ENCODE assay signal across 11 cellular contexts in genomic region chr1:78855258-78855657, GRCh38.
DNase-seq lines count a peak whose midpoint lies in the region; ATAC-seq, FAIRE-seq and TF ChIP-seq lines count a peak whose summit lies in the region.
"Had no signal": no experiment of that assay in that cellular context is flagged by ENCODE, and none has a peak within 500 bp of the region (broad histone marks: within the 10 kb centered on the region; RNA-seq: fewer than 3 reads in every experiment).

No MANE protein-coding gene starts in this region.

- no peak for FAIRE-seq in HepG2 (lab: Jason Lieb, UNC)

- no peaks in the 10 kb centered on the region for H3K4me1 ChIP-seq in HepG2 (ENCODE audit: insufficient read depth, low read length)
- H3K4me1 ChIP-seq: right atrium auricular region had no signal

- no peak overlapping the region for H3K4me2 ChIP-seq in HepG2 (ENCODE audit: low read depth, low read length)

- no peak overlapping the region for H2AFZ ChIP-seq in HepG2 (ENCODE audit: low read length)

- no TSS peak for BruUV-seq in HepG2 (replicated peaks; lab: Mats Ljungman, UMichigan)

- ATAC-seq in GM18499 (IDR thresholded peaks at IDR 0.05; ENCODE audit: insufficient read depth, unreplicated experiment) (peak; percentile 98), GM19452 (IDR thresholded peaks at IDR 0.05; ENCODE audit: unreplicated experiment) (peak; percentile 96), HG02852 (IDR thresholded peaks at IDR 0.05; ENCODE audit: unreplicated experiment) (peak; percentile 96), HG03520 (IDR thresholded peaks at IDR 0.05; ENCODE audit: unreplicated experiment) (peak; percentile 95), HepG2 (no peak)

- DNase-seq in AML-193 (lab: John Stamatoyannopoulos, UW) (no peak), COR-L47 (lab: John Stamatoyannopoulos, UW) (no peak), NCI-H526 treated with DMSO at 0.1 percent for 48 hours (lab: John Stamatoyannopoulos, UW) (no peak), HepG2 (ENCODE audit: low spot score) (no peak)
- DNase-seq: effector CD4-positive, alpha-beta T cell; NCI-H1417 had no signal

- no peak overlapping the region for H3K4me3 ChIP-seq in HepG2 (replicated peaks in 1 of 3; ENCODE audit: insufficient read depth in 1 of 3, low read depth in 2 of 3, low read length in 3 of 3)
- H3K4me3 ChIP-seq: right atrium auricular region had no signal

- CTCF ChIA-PET in HepG2 (lab: Yijun Ruan, JAX; ENCODE audit: low intra/inter-chr PET ratio, low total read pairs): no interaction called here

- no peaks in the 10 kb centered on the region for H3K27me3 ChIP-seq in HepG2 (ENCODE audit: control insufficient read depth in 1 of 2, insufficient read depth in 2 of 2, low read length in 2 of 2)
- H3K27me3 ChIP-seq: right atrium auricular region had no signal

- in situ Hi-C loops in HepG2 (cut with HindIII; ENCODE audit: extremely low pct_ligation_motif_present, low pct_unique_long_range_greater_than_20kb): no loop called here

- TF ChIP-seq POLR2A in HepG2 (IDR thresholded peaks at IDR 0.05; ENCODE audit: insufficient read depth in 1 of 2, low read depth in 2 of 2, low read length in 2 of 2): no peak

- POLR2A ChIA-PET in HepG2 (lab: Yijun Ruan, JAX): no interaction called here

- H3K9me3 ChIP-seq in HepG2 (ENCODE audit: low read length): peaks cover 46% of the 10 kb centered on the region
- H3K9me3 ChIP-seq: right atrium auricular region had no signal

- H4K20me1 ChIP-seq in HepG2 (ENCODE audit: insufficient read depth, low read length): no peaks in the 10 kb centered on the region

- H3K79me2 ChIP-seq in HepG2 (ENCODE audit: insufficient read depth, low read length): no peaks in the 10 kb centered on the region

- no peak overlapping the region for H3K27ac ChIP-seq in HepG2 (ENCODE audit: extremely low read length, insufficient read depth, low read length)
- H3K27ac ChIP-seq: right atrium auricular region had no signal

- intact Hi-C loops in HepG2 (cut with micrococcal nuclease; ENCODE audit: unreplicated experiment): no loop called here

- TF ChIP-seq EP300 in HepG2 (IDR thresholded peaks at IDR 0.05; ENCODE audit: low read depth in 2 of 2, low read length in 2 of 2) (no peak), HepG2 (CRISPR knock-in tag; IDR thresholded peaks at IDR 0.05; ENCODE audit: borderline replicate concordance) (no peak)

- H3K36me3 ChIP-seq in HepG2 (replicated peaks in 1 of 2; ENCODE audit: control insufficient read depth in 1 of 2, insufficient read depth in 2 of 2, low read length in 2 of 2): no peaks in the 10 kb centered on the region
- H3K36me3 ChIP-seq: right atrium auricular region had no signal

- TF ChIP-seq RAD21 in HepG2 (CRISPR knock-in tag; IDR thresholded peaks at IDR 0.05): no peak

- no peak overlapping the region for H3K9ac ChIP-seq in HepG2 (ENCODE audit: insufficient read depth, low read depth, low read length)

- TF ChIP-seq CTCF in HepG2 (CRISPR knock-in tag; IDR thresholded peaks at IDR 0.05): no peak

TF ChIP-seq in HepG2, 621 proteins besides CTCF, POLR2A, EP300 and RAD21:
- TF ChIP-seq FOSL1 (CRISPR knock-in tag; IDR thresholded peaks at IDR 0.05; ENCODE audit: borderline replicate concordance): no peak
- TF ChIP-seq ISL2 (CRISPR knock-in tag; IDR thresholded peaks at IDR 0.05): no peak
- TF ChIP-seq BORCS8-MEF2B (CRISPR knock-in tag; IDR thresholded peaks at IDR 0.05): no peak
- TF ChIP-seq ATM (IDR thresholded peaks at IDR 0.05; ENCODE audit: borderline replicate concordance): no peak
- no peak for TF ChIP-seq ZNF770 (CRISPR knock-in tag; IDR thresholded peaks at IDR 0.05)
- no peak for TF ChIP-seq ZSCAN9 (CRISPR knock-in tag; IDR thresholded peaks at IDR 0.05; ENCODE audit: borderline replicate concordance)
- no peak for TF ChIP-seq ZNF431 (CRISPR knock-in tag; IDR thresholded peaks at IDR 0.05; ENCODE audit: borderline replicate concordance, low read depth)
- TF ChIP-seq MLX (CRISPR knock-in tag; IDR thresholded peaks at IDR 0.05): no peak
- no peak for TF ChIP-seq ZNF138 (CRISPR knock-in tag; IDR thresholded peaks at IDR 0.05; ENCODE audit: low read depth)
- no peak for TF ChIP-seq PRDM15 (CRISPR knock-in tag; IDR thresholded peaks at IDR 0.05)
- TF ChIP-seq ZNF644 (CRISPR knock-in tag; IDR thresholded peaks at IDR 0.05; ENCODE audit: low read depth): no peak
- no peak for TF ChIP-seq NR3C1 (CRISPR knock-in tag; IDR thresholded peaks at IDR 0.05)
- TF ChIP-seq RBAK (CRISPR knock-in tag; IDR thresholded peaks at IDR 0.05): no peak
- no peak for TF ChIP-seq ETV6 (CRISPR knock-in tag; conservative IDR thresholded peaks at IDR 0.05)
